In genomic region chr14:75562048-75562447, GRCh38 we compare ENCODE assay signal across 16 cellular contexts. TPM values are rescaled to one million over a fixed set of nuclear protein-coding genes. Genes with fewer than 3 reads are reported as not detected.
A peak's percentile ranks its signal among the peaks of the same experiment; 100 is the strongest.
DNase-seq lines count a peak whose midpoint lies in the region; ATAC-seq, FAIRE-seq and TF ChIP-seq lines count a peak whose summit lies in the region.
"Had no signal": no experiment of that assay in that cellular context is flagged by ENCODE, and none has a peak within 500 bp of the region (broad histone marks: within the 10 kb centered on the region; RNA-seq: fewer than 3 reads in every experiment).

No MANE protein-coding gene starts in this region.

- FAIRE-seq in GM12891 (lab: Jason Lieb, UNC) = no peak

- peak; percentile 56 for DNase-seq in NK-92 treated with Interleukin-12 subunit alpha and Interleukin-12 subunit beta, amount 100 ng/mL, for 24 hours (lab: John Stamatoyannopoulos, UW)
- DNase-seq in NK-92 (lab: John Stamatoyannopoulos, UW; ENCODE audit: unreplicated experiment) = no peak
- peak; percentile 42 for DNase-seq in activated CD8-positive, alpha-beta memory T cell treated with anti-CD3 and anti-CD28 coated beads, Interleukin-2, amount 50 U/mL, for 24 hours (ENCODE audit: extremely low read depth)
- DNase-seq in kidney epithelial cell (ENCODE audit: low read depth) = peak; percentile 12
- DNase-seq in stimulated activated CD8-positive, alpha-beta memory T cell treated with anti-CD3 and anti-CD28 coated beads, Interleukin-4, amount 100 ng/mL, for 24 hours (ENCODE audit: low read depth) = peak; percentile 49
- no peak for DNase-seq in GM12891 (ENCODE audit: insufficient read length, low spot score)
- no peak for DNase-seq in NCI-H1436 (lab: John Stamatoyannopoulos, UW)
- DNase-seq: 8988T, Calu3, left ventricle myocardium superior, NCI-H1092 treated with DMSO at 0.1 percent for 48 hours, spleen, thyroid gland had no signal

- TF ChIP-seq POLR2A in GM12891 (IDR thresholded peaks at IDR 0.05; ENCODE audit: low read depth, low read length) = no peak

- H3K4me3 ChIP-seq in kidney epithelial cell (ENCODE audit: low read depth, low read length) = no peak overlapping the region
- H3K4me3 ChIP-seq: GM23338, spleen, thyroid gland had no signal

- ATAC-seq in HG03442 (IDR thresholded peaks at IDR 0.05; ENCODE audit: unreplicated experiment) = no peak
- ATAC-seq: GM23338, left ventricle myocardium superior had no signal

- TF ChIP-seq CTCF in kidney epithelial cell (IDR thresholded peaks at IDR 0.05; ENCODE audit: insufficient read depth, low read length, poor library complexity, severe bottlenecking) = no peak

- H3K27me3 ChIP-seq in kidney epithelial cell (ENCODE audit: control insufficient read depth, insufficient read depth, low read length) = peaks cover 4% of the 10 kb centered on the region
- H3K27me3 ChIP-seq: neutrophil, spleen, thyroid gland had no signal

- H3K36me3 ChIP-seq in kidney epithelial cell (ENCODE audit: control insufficient read depth, insufficient read depth, low read length) = no peaks in the 10 kb centered on the region
- H3K36me3 ChIP-seq: neutrophil, spleen, thyroid gland had no signal

TF ChIP-seq in GM12891, 5 proteins besides CTCF, POLR2A, EP300 and RAD21:
- TF ChIP-seq POLR2AphosphoS5 (IDR thresholded peaks at IDR 0.05; ENCODE audit: low read depth, low read length) (no peak), POU2F2 (IDR thresholded peaks at IDR 0.05; ENCODE audit: low read depth, low read length) (no peak), TAF1 (IDR thresholded peaks at IDR 0.05; ENCODE audit: low read depth, low read length) (no peak), PAX5 (IDR thresholded peaks at IDR 0.05; ENCODE audit: insufficient read depth, low read length, severe bottlenecking) (no peak), SPI1 (IDR thresholded peaks at IDR 0.05; ENCODE audit: low read depth, low read length) (no peak)

RNA-seq across cellular contexts. Expression of gene FLVCR2, which starts 16.4 kb away (rescaled TPM):
- 0.75 and 1.0 TPM in 2 replicates for total RNA-seq in kidney epithelial cell
- polyA plus RNA-seq in GM12891 (2012; ENCODE audit: low read depth, missing spikeins) = 2.1 TPM

RNA-seq across cellular contexts. Expression of gene BATF, which starts 39.8 kb away (rescaled TPM):
- 0.14 TPM in 1 of 2 replicates, not detected in the other for total RNA-seq in kidney epithelial cell
- polyA plus RNA-seq in GM12891 (2012; ENCODE audit: low read depth, missing spikeins) = 74.9 TPM
- total RNA-seq: GM23338 had no signal
- polyA plus RNA-seq: GM23338 had no signal

Comparison
In these comparisons a context has a peak if more than half of its experiments do, and no peak if none do; other contexts are left out.
1. DNase-seq: peak in NK-92 treated with Interleukin-12 subunit alpha and Interleukin-12 subunit beta, amount 100 ng/mL, for 24 hours (single experiment), activated CD8-positive, alpha-beta memory T cell treated with anti-CD3 and anti-CD28 coated beads, Interleukin-2, amount 50 U/mL, for 24 hours (single experiment), kidney epithelial cell (single experiment) and stimulated activated CD8-positive, alpha-beta memory T cell treated with anti-CD3 and anti-CD28 coated beads, Interleukin-4, amount 100 ng/mL, for 24 hours (single experiment); none in NK-92 (single experiment), GM12891 (single experiment) and NCI-H1436 (single experiment).